In the genomic region with DNA sequence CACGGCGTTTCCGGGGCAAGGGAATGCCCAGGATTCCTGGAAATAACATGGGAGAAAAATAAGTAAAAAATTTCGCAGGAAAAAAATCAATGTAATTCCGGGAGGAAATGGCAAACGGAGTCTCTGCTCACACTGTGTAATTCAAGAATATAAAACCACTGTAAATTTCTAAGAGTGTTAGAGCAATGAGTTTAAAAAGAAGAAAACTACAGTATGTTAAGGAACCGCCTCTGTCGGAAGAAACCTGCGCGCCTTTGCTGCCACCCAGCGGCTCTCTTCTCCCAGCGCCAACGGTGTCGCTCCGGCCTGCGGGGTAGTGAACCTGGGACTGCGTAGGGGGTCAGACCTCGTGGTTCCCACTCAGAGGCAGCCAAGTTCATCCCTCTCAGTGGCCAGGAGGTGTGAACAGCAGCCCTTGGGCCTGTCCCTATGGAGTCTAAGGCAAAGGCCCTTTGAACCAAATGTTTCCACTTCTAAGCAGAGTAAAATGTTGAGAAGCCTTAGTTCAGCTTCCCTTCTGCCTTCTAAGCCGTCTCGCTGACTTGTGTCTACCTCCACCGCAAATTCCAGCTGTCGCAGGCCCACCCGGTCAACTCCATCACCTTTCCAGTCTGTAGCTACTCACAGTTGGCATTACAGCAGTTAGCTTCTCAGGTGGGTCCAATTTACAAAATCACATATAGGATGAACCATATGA, we compare ENCODE assay signal across 8 cellular contexts. TPM values are rescaled to one million over a fixed set of nuclear protein-coding genes. Genes with fewer than 3 reads are reported as not detected.
DNase-seq lines count a peak whose midpoint lies in the region; ATAC-seq and TF ChIP-seq lines count a peak whose summit lies in the region.

No MANE protein-coding gene starts in this region.

- peaks cover 17% of the 10 kb centered on the region for H3K36me3 Mint-ChIP-seq in CD4-positive, alpha-beta T cell (ENCODE audit: low read depth)
- H3K36me3 Mint-ChIP-seq in activated CD4-positive, alpha-beta memory T cell treated with anti-CD3 and anti-CD28 coated beads, Interleukin-2, amount 10 ng/mL, durations not matched to agents 7 days and 5 days (ENCODE audit: low read depth) = peaks cover 29% of the 10 kb centered on the region

- POLR2A ChIA-PET in CD4-positive, alpha-beta T cell (lab: Charles Lee) = interaction anchor here (0.7 to 1.4 kb wide), 4 partner anchors 29 to 94 kb away, joined by 3 to 5 read pairs (median 4); a partner anchor contains a TSS
- POLR2A ChIA-PET in activated CD4-positive, alpha-beta memory T cell treated with anti-CD3 and anti-CD28 coated beads, Interleukin-2, amount 10 ng/mL, durations not matched to agents 7 days and 5 days (lab: Charles Lee) = interaction anchor here (1.0 to 1.4 kb wide), 6 partner anchors 29 to 149 kb away, joined by 3 to 11 read pairs (median 5); a partner anchor contains a TSS

- no peaks in the 10 kb centered on the region for H3K36me3 ChIP-seq in lung (ENCODE audit: control insufficient read depth in 2 of 2, insufficient read depth in 2 of 2, low read length in 2 of 2)

- peak; percentile 90 for TF ChIP-seq CTCF in CD4-positive, alpha-beta T cell (IDR thresholded peaks at IDR 0.05)
- TF ChIP-seq CTCF in lung (IDR thresholded peaks at IDR 0.05; ENCODE audit: control extremely low read depth, extremely low read depth) = peak; percentile 78

- CTCF ChIA-PET in CD4-positive, alpha-beta T cell (lab: Charles Lee) = interaction anchor here (0.6 to 1.5 kb wide), 11 partner anchors 27 to 702 kb away, joined by 3 to 10 read pairs (median 4); a partner anchor contains a TSS
- CTCF ChIA-PET in activated CD4-positive, alpha-beta memory T cell treated with anti-CD3 and anti-CD28 coated beads, Interleukin-2, amount 10 ng/mL, durations not matched to agents 7 days and 5 days (lab: Charles Lee) = interaction anchor here (0.8 to 2.2 kb wide), 14 partner anchors 9 to 149 kb away, joined by 3 to 39 read pairs (median 4); a partner anchor contains a TSS

- no peaks in the 10 kb centered on the region for H3K9me3 ChIP-seq in CD4-positive, alpha-beta T cell (ENCODE audit: control insufficient read depth, low read length)
- H3K9me3 ChIP-seq in lung (ENCODE audit: control insufficient read depth in 2 of 2, insufficient read depth in 1 of 2, low read length in 1 of 2) = no peaks in the 10 kb centered on the region

- H3K4me1 ChIP-seq in lung (ENCODE audit: control insufficient read depth in 2 of 2, insufficient read depth in 2 of 2, low read length in 2 of 2) = peaks cover 0 to 2% of the 10 kb centered on the region in 2 donors

- H3K27me3 ChIP-seq in CD4-positive, alpha-beta T cell (ENCODE audit: control insufficient read depth, insufficient read depth, low read length) = no peaks in the 10 kb centered on the region
- no peaks in the 10 kb centered on the region for H3K27me3 ChIP-seq in lung (ENCODE audit: control insufficient read depth, insufficient read depth)

- no peaks in the 10 kb centered on the region for H3K27me3 Mint-ChIP-seq in CD4-positive, alpha-beta T cell
- H3K27me3 Mint-ChIP-seq in activated CD4-positive, alpha-beta memory T cell treated with anti-CD3 and anti-CD28 coated beads, Interleukin-2, amount 10 ng/mL, durations not matched to agents 7 days and 5 days = no peaks in the 10 kb centered on the region

- no peaks in the 10 kb centered on the region for H3K9me3 Mint-ChIP-seq in CD4-positive, alpha-beta T cell
- no peaks in the 10 kb centered on the region for H3K9me3 Mint-ChIP-seq in activated CD4-positive, alpha-beta memory T cell treated with anti-CD3 and anti-CD28 coated beads, Interleukin-2, amount 10 ng/mL, durations not matched to agents 7 days and 5 days

- H3K4me3 ChIP-seq in lung = peak overlapping the region; percentile 90

- peaks cover 33% of the 10 kb centered on the region for H3K4me1 Mint-ChIP-seq in CD4-positive, alpha-beta T cell (ENCODE audit: low read depth)
- peaks cover 37% of the 10 kb centered on the region for H3K4me1 Mint-ChIP-seq in activated CD4-positive, alpha-beta memory T cell treated with anti-CD3 and anti-CD28 coated beads, Interleukin-2, amount 10 ng/mL, durations not matched to agents 7 days and 5 days

- peak; percentile 74 to 88 (median 81) for DNase-seq in CD4-positive, alpha-beta T cell
- DNase-seq in NCI-H748 (lab: John Stamatoyannopoulos, UW; ENCODE audit: unreplicated experiment) (peak; percentile 73), ecto neural progenitor cell (ENCODE audit: low spot score) (peak; percentile 82), lung (ENCODE audit: low spot score) (peak; percentile 87)
- peak; percentile 86 for DNase-seq in activated CD4-positive, alpha-beta memory T cell treated with anti-CD3 and anti-CD28 coated beads, Interleukin-2, amount 10 ng/mL, durations not matched to agents 7 days and 5 days
- DNase-seq in stimulated activated CD4-positive, alpha-beta T cell treated with anti-CD3 and anti-CD28 coated beads, TNF-alpha, amount 100 ng/mL, for 24 hours (ENCODE audit: low read depth in 3 of 3) = peak; percentile 74 to 81 (median 75)

- H3K4me3 Mint-ChIP-seq in CD4-positive, alpha-beta T cell = peak overlapping the region; percentile 96
- peak overlapping the region; percentile 94 for H3K4me3 Mint-ChIP-seq in activated CD4-positive, alpha-beta memory T cell treated with anti-CD3 and anti-CD28 coated beads, Interleukin-2, amount 10 ng/mL, durations not matched to agents 7 days and 5 days

- intact Hi-C loops in CD4-positive, alpha-beta T cell (cut with DNase I, micrococcal nuclease) = loop anchor here (1.0 to 10.0 kb wide), 8 partner anchors 8 to 1328 kb away; a partner anchor contains a TSS

- peak overlapping the region; percentile 87 for H3K27ac ChIP-seq in CD4-positive, alpha-beta T cell (ENCODE audit: low read depth, low read length)
- peak overlapping the region; percentile 38 to 97 for H3K27ac ChIP-seq in lung (ENCODE audit: low read depth in 1 of 2, low read length in 1 of 2)

- H3K27ac Mint-ChIP-seq in CD4-positive, alpha-beta T cell = peak overlapping the region; percentile 94
- peak overlapping the region; percentile 86 for H3K27ac Mint-ChIP-seq in activated CD4-positive, alpha-beta memory T cell treated with anti-CD3 and anti-CD28 coated beads, Interleukin-2, amount 10 ng/mL, durations not matched to agents 7 days and 5 days

- WGBS in lung, 2 donors = 16% methylated on average over 23 of the region's 23 CpGs

- ATAC-seq in CD4-positive, alpha-beta T cell (ENCODE audit: poor library complexity) = peak; percentile 79
- ATAC-seq in GM19452 (IDR thresholded peaks at IDR 0.05; ENCODE audit: unreplicated experiment) (peak; percentile 76), HG03565 (IDR thresholded peaks at IDR 0.05; ENCODE audit: unreplicated experiment) (peak; percentile 69), lung (ENCODE audit: insufficient read depth, low FRiP score) (peak; percentile 81)

RNA-seq across cellular contexts. Expression of a gene that starts 0.9 kb away (rescaled TPM):
- 1 to 10 TPM; 9.0 TPM for total RNA-seq in CD4-positive, alpha-beta T cell
- total RNA-seq in activated CD4-positive, alpha-beta memory T cell treated with anti-CD3 and anti-CD28 coated beads, Interleukin-2, amount 10 ng/mL, durations not matched to agents 7 days and 5 days = 10 to 100 TPM; 99.0 to 99.9 TPM
- 10 to 100 TPM; 55.1 to 71.7 TPM for total RNA-seq in lung
- 10 to 100 TPM; 24.4 to 77.1 TPM for polyA plus RNA-seq in lung

RNA-seq across cellular contexts. Expression of a gene that starts 28.4 kb away (rescaled TPM):
- total RNA-seq in CD4-positive, alpha-beta T cell = 10 to 100 TPM in 1 of 2 experiments, 1 to 10 TPM in 1; 6.2 to 10.1 TPM
- total RNA-seq in activated CD4-positive, alpha-beta memory T cell treated with anti-CD3 and anti-CD28 coated beads, Interleukin-2, amount 10 ng/mL, durations not matched to agents 7 days and 5 days = 10 to 100 TPM; 14.7 to 14.9 TPM
- total RNA-seq in lung = 10 to 100 TPM; 12.9 to 17.1 TPM
- polyA plus RNA-seq in lung = 10 to 100 TPM; 19.1 to 29.0 TPM

RNA-seq across cellular contexts. Expression of a gene that starts 28.5 kb away (rescaled TPM):
- total RNA-seq in CD4-positive, alpha-beta T cell = 10 to 100 TPM; 21.5 to 21.6 TPM
- total RNA-seq in activated CD4-positive, alpha-beta memory T cell treated with anti-CD3 and anti-CD28 coated beads, Interleukin-2, amount 10 ng/mL, durations not matched to agents 7 days and 5 days = 10 to 100 TPM; 28.9 to 29.3 TPM
- 10 to 100 TPM in 1 of 2 donors, 1 to 10 TPM in 1; 9.8 to 15.3 TPM for total RNA-seq in lung
- 10 to 100 TPM; 10.6 to 17.0 TPM for polyA plus RNA-seq in lung

Comparison
In these comparisons a context has a peak if more than half of its experiments do, and no peak if none do; other contexts are left out.
1. Peak in every context shown above with its lines: DNase-seq, ATAC-seq, H3K4me3 ChIP-seq and H3K27ac ChIP-seq.
2. RNA of a gene that starts 0.9 kb away (total RNA-seq): 99.0 to 99.9 TPM in activated CD4-positive, alpha-beta memory T cell treated with anti-CD3 and anti-CD28 coated beads, Interleukin-2, amount 10 ng/mL, durations not matched to agents 7 days and 5 days and 55.1 to 71.7 TPM in lung; 9.0 TPM in CD4-positive, alpha-beta T cell; every median in the first group is over 4 times any median in the second.